Comparison of ENCODE assay signal across 9 cellular contexts in the genomic region with DNA sequence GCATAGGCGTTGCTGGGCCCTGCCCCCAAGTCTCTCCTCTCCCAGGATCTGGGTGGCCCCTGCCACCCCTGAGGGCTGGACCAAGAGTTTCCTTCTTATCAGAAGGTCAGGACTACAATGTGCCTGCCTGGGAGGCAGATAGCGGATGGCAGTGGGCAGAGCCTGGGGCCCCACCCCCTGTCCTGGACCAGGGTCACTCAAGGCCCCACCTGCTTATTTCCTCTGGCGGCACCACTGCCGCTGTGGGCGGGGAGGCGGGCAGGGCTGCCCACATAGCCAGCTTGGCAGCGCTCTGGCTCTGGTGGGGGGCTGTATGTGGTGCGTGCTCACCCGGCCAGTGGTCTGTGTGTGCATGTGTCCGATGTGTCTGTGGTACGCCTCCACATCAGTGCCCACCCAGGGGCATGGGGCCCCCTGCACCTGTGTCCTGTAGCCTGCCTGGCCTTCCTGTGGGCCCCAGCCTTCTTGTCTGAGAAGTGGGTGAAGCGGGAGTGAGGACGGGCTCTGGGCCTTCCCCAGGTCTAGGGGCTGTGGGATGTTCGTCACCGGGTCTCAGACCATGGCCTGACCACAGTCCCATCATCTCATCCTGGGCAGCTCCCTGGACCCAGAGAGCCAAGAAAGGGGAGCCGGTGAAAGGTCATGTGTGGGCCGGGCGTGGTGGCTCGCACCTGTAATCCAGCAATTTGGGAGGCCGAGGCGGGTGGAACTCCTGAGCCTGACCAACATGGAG. TPM values are rescaled to one million over a fixed set of nuclear protein-coding genes. Genes with fewer than 3 reads are reported as not detected.
DNase-seq lines count a peak whose midpoint lies in the region; ATAC-seq and TF ChIP-seq lines count a peak whose summit lies in the region.
"Had no signal": no experiment of that assay in that cellular context is flagged by ENCODE, and none has a peak within 500 bp of the region (broad histone marks: within the 10 kb centered on the region; RNA-seq: fewer than 3 reads in every experiment).

No MANE protein-coding gene starts in this region.

- H3K27ac ChIP-seq in RWPE2 (ENCODE audit: poor library complexity, severe bottlenecking) = peak overlapping the region; percentile 76
- H3K27ac ChIP-seq in fibroblast of lung (ENCODE audit: insufficient read depth, low read length) = peak overlapping the region; percentile 60
- H3K27ac ChIP-seq in sigmoid colon = peak overlapping the region; percentile 86 to 94 (median 88)
- no peak overlapping the region for H3K27ac ChIP-seq in Karpas-422 (ENCODE audit: low read length)

- no peak for TF ChIP-seq EP300 in sigmoid colon (IDR thresholded peaks at IDR 0.05)

- H4K20me1 ChIP-seq in fibroblast of lung (ENCODE audit: control insufficient read depth, extremely low read depth, insufficient read depth, low read length) (no peaks in the 10 kb centered on the region), Karpas-422 (ENCODE audit: insufficient read depth, low read depth, low read length) (peaks cover 15% of the 10 kb centered on the region)

- no peak overlapping the region for H3K4me3 ChIP-seq in RWPE2 (ENCODE audit: severe bottlenecking)
- H3K4me3 ChIP-seq in fibroblast of lung (replicated peaks in 1 of 4; ENCODE audit: control extremely low read depth in 1 of 4, insufficient read depth in 1 of 4, low read depth in 3 of 4, low read length in 4 of 4) = peak overlapping the region in 1 of 4 experiments; percentile 28
- peak overlapping the region in 2 of 4 donors; percentile 81 to 94 for H3K4me3 ChIP-seq in sigmoid colon
- no peak overlapping the region for H3K4me3 ChIP-seq in Karpas-422 (ENCODE audit: low read length)

- no peaks in the 10 kb centered on the region for H3K9me3 ChIP-seq in RWPE2 (ENCODE audit: severe bottlenecking)
- no peaks in the 10 kb centered on the region for H3K9me3 ChIP-seq in fibroblast of lung (ENCODE audit: control insufficient read depth, insufficient read depth, low read depth, low read length)
- H3K9me3 ChIP-seq in sigmoid colon = no peaks in the 10 kb centered on the region
- no peaks in the 10 kb centered on the region for H3K9me3 ChIP-seq in Karpas-422 (ENCODE audit: low read length)

- TF ChIP-seq CTCF in GM10248 (IDR thresholded peaks at IDR 0.05; ENCODE audit: control extremely low read depth, extremely low read depth, low read depth, missing control alignments) (no peak), RWPE2 (IDR thresholded peaks at IDR 0.05; ENCODE audit: poor library complexity, severe bottlenecking) (no peak), fibroblast of lung (conservative IDR thresholded peaks at IDR 0.05 in 1 of 2, IDR thresholded peaks at IDR 0.05 in 1 of 2; ENCODE audit: low read depth in 1 of 2, low read length in 2 of 2) (no peak), sigmoid colon (IDR thresholded peaks at IDR 0.05) (no peak)

- TF ChIP-seq POLR2A in sigmoid colon (IDR thresholded peaks at IDR 0.05) = no peak

- H3K79me2 ChIP-seq in fibroblast of lung (ENCODE audit: control insufficient read depth, insufficient read depth, low read length) (peaks cover 14% of the 10 kb centered on the region), Karpas-422 (ENCODE audit: low read length) (no peaks in the 10 kb centered on the region)

- H2AFZ ChIP-seq in fibroblast of lung (ENCODE audit: low read length) (no peak overlapping the region), Karpas-422 (ENCODE audit: low read length) (no peak overlapping the region)

- H3K9ac ChIP-seq in fibroblast of lung (ENCODE audit: insufficient read depth, low read length) (no peak overlapping the region), Karpas-422 (ENCODE audit: low read length) (no peak overlapping the region)

- H3K4me2 ChIP-seq in fibroblast of lung (ENCODE audit: extremely low read depth, insufficient read depth, low read length) (peak overlapping the region; percentile 61), Karpas-422 (ENCODE audit: low read depth, low read length, poor library complexity, severe bottlenecking) (no peak overlapping the region)

- WGBS in sigmoid colon, 2 donors = 47 to 75% methylated on average over 21 of the region's 21 CpGs

- POLR2A ChIA-PET in GM10248 (lab: Yijun Ruan, JAX) = no interaction called here

- DNase-seq in GM10248 (ENCODE audit: extremely low spot score) (peak; percentile 26), RWPE2 (ENCODE audit: low spot score) (peak; percentile 57), fibroblast of lung (ENCODE audit: low read depth in 2 of 2) (no peak), sigmoid colon (peak; percentile 71), inferior parietal cortex (ENCODE audit: extremely low spot score) (no peak), Karpas-422 (no peak)
- no peak for DNase-seq in activated CD4-positive, alpha-beta T cell treated with anti-CD3 and anti-CD28 coated beads, Interleukin-2, amount 50 U/mL, for 4 hours
- DNase-seq: caudate nucleus had no signal

- CTCF ChIA-PET in GM10248 (lab: Yijun Ruan, JAX) = no interaction called here

- intact Hi-C loops in sigmoid colon (cut with DNase I) = no loop called here

- peaks cover 22% of the 10 kb centered on the region for H3K4me1 ChIP-seq in RWPE2 (ENCODE audit: insufficient read depth, poor library complexity, severe bottlenecking)
- peaks cover 17% of the 10 kb centered on the region for H3K4me1 ChIP-seq in fibroblast of lung (ENCODE audit: control insufficient read depth, extremely low read depth, insufficient read depth, low read length)
- peaks cover 0 to 81% (median 65%) of the 10 kb centered on the region in 4 donors for H3K4me1 ChIP-seq in sigmoid colon
- peaks cover 9% of the 10 kb centered on the region for H3K4me1 ChIP-seq in Karpas-422 (ENCODE audit: low read length)

- no peaks in the 10 kb centered on the region for H3K9me2 ChIP-seq in Karpas-422 (replicated peaks; ENCODE audit: insufficient read depth, low read length)

- no peaks in the 10 kb centered on the region for H3K36me3 ChIP-seq in RWPE2 (ENCODE audit: low read depth)
- H3K36me3 ChIP-seq in fibroblast of lung (ENCODE audit: control insufficient read depth, insufficient read depth, low read length) = peaks cover 8% of the 10 kb centered on the region
- no peaks in the 10 kb centered on the region for H3K36me3 ChIP-seq in sigmoid colon
- H3K36me3 ChIP-seq in Karpas-422 (ENCODE audit: insufficient read depth, low read length) = no peaks in the 10 kb centered on the region; the same call in 1 of the 2 replicates

- ATAC-seq in RWPE2 (ENCODE audit: low read depth) (no peak), GM21576 (IDR thresholded peaks at IDR 0.05; ENCODE audit: unreplicated experiment) (no peak)

- H3K27me3 ChIP-seq in RWPE2 (ENCODE audit: insufficient read depth, poor library complexity, severe bottlenecking) (peaks cover 15% of the 10 kb centered on the region), fibroblast of lung (ENCODE audit: control insufficient read depth, insufficient read depth, low read length) (peaks cover 10% of the 10 kb centered on the region), sigmoid colon (peaks cover 9 to 14% (median 13%) of the 10 kb centered on the region in 3 donors), Karpas-422 (ENCODE audit: low read length) (no peaks in the 10 kb centered on the region)

RNA-seq across cellular contexts. Expression of a gene that starts 3.0 kb away (rescaled TPM):
- total RNA-seq in fibroblast of lung (6.9 and 8.9 TPM in 2 replicates), sigmoid colon (10 to 100 TPM; 14.0 to 25.2 (median 19.3) TPM)
- polyA plus RNA-seq in fibroblast of lung (5.4 and 7.5 TPM in 2 replicates), sigmoid colon (10 to 100 TPM; 12.0 to 27.5 (median 23.8) TPM)
- 14.0 and 20.5 TPM in 2 replicates for polyA plus RNA-seq in fibroblast of lung (2012)
- 6.9 and 8.0 TPM in 2 replicates for polyA minus RNA-seq in fibroblast of lung (ENCODE audit: low replicate concordance)
- not detected in 2 replicates for total RNA-seq in Karpas-422 (2014; rRNA removed; shearing (Covaris generic); ENCODE audit: low replicate concordance)

RNA-seq across cellular contexts. Expression of a gene that starts 6.0 kb away (rescaled TPM):
- total RNA-seq in fibroblast of lung (not detected in 2 replicates), sigmoid colon (1 to 10 TPM in 2 of 4 donors, under 1 TPM in 2; 0.33 to 1.7 (median 0.92) TPM)
- polyA plus RNA-seq in fibroblast of lung (not detected in 2 replicates), sigmoid colon (1 to 10 TPM in 1 of 3 donors, not detected in 2; 3.0 TPM)
- not detected in 2 replicates for polyA plus RNA-seq in fibroblast of lung (2012)
- not detected in 2 replicates for polyA minus RNA-seq in fibroblast of lung (ENCODE audit: low replicate concordance)
- 0.76 TPM in 1 of 2 replicates, not detected in the other for total RNA-seq in Karpas-422 (2014; rRNA removed; shearing (Covaris generic); ENCODE audit: low replicate concordance)

RNA-seq across cellular contexts. Expression of a gene that starts 41.4 kb away (rescaled TPM):
- total RNA-seq in fibroblast of lung (107 and 150 TPM in 2 replicates), sigmoid colon (100 to 1,000 TPM; 170 to 233 (median 177) TPM)
- polyA plus RNA-seq in fibroblast of lung (172 and 224 TPM in 2 replicates), sigmoid colon (100 to 1,000 TPM in 1 of 3 donors, 10 to 100 TPM in 2; 81.4 to 182 (median 83.5) TPM)
- 259 and 264 TPM in 2 replicates for polyA plus RNA-seq in fibroblast of lung (2012)
- 288 and 421 TPM in 2 replicates for polyA minus RNA-seq in fibroblast of lung (ENCODE audit: low replicate concordance)
- 281 and 309 TPM in 2 replicates for total RNA-seq in Karpas-422 (2014; rRNA removed; shearing (Covaris generic); ENCODE audit: low replicate concordance)

RNA-seq across cellular contexts. Expression of a gene that starts 41.7 kb away (rescaled TPM):
- 20.3 and 20.6 TPM in 2 replicates for total RNA-seq in fibroblast of lung
- polyA plus RNA-seq in fibroblast of lung = 6.7 and 7.2 TPM in 2 replicates
- 12.9 and 13.3 TPM in 2 replicates for polyA plus RNA-seq in fibroblast of lung (2012)
- polyA minus RNA-seq in fibroblast of lung (ENCODE audit: low replicate concordance) = 4.2 and 5.3 TPM in 2 replicates
- total RNA-seq in sigmoid colon = 10 to 100 TPM; 16.1 to 20.5 (median 18.0) TPM
- 10 to 100 TPM in 1 of 3 donors, 1 to 10 TPM in 2; 5.4 to 40.7 (median 8.3) TPM for polyA plus RNA-seq in sigmoid colon
- total RNA-seq in Karpas-422 (2014; rRNA removed; shearing (Covaris generic); ENCODE audit: low replicate concordance) = 8.8 and 29.7 TPM in 2 replicates

Comparison
In these comparisons a context has a peak if more than half of its experiments do, and no peak if none do; other contexts are left out.
1. DNase-seq: peak in GM10248 (single experiment), RWPE2 (single experiment) and sigmoid colon (single experiment); none in fibroblast of lung (0 of 2), inferior parietal cortex (single experiment), Karpas-422 (single experiment) and activated CD4-positive, alpha-beta T cell treated with anti-CD3 and anti-CD28 coated beads, Interleukin-2, amount 50 U/mL, for 4 hours (0 of 2).